In the genomic region with DNA sequence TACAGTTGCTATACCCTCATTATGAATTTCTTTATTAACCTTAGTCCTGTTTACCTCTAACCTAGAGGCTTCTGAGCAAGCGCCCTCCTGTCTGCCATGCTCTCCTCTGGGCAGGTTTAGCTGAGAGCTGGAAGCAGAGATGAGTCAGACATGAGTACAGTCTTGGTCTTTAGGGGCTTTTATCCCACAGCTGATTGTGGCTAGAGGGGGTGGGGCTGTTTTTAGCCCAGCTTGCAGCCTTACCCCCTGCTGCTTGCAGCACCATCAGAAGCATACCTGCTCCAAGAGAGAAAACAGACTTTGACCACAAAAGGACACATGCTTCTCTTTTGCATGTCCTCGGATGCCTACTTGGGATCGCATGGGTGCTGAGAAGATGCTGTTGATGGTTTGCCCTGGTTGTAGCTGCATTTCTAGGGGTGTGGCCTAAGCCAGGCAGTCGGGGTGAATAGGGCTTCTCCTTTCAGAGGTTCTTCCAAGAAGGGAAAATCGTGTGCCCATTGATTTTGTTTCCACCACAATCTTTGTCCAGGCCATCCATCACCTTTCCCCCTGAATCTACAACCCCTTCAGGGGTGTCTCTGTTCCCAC, we compare ENCODE assay signal across 11 cellular contexts.
DNase-seq lines count a peak whose midpoint lies in the region; ATAC-seq, FAIRE-seq and TF ChIP-seq lines count a peak whose summit lies in the region.
"Had no signal": no experiment of that assay in that cellular context is flagged by ENCODE, and none has a peak within 500 bp of the region (broad histone marks: within the 10 kb centered on the region; RNA-seq: fewer than 3 reads in every experiment).

No MANE protein-coding gene starts in this region.

- no peak overlapping the region for H3K27ac ChIP-seq in testis

- TF ChIP-seq CTCF in testis (IDR thresholded peaks at IDR 0.05) = no peak

- intact Hi-C loops in testis (cut with DNase I; ENCODE audit: low total_unique reads) = loop anchor here (10.0 kb wide), 1 partner anchor 146 kb away; no protein-coding TSS in a partner anchor

- peaks cover 10% of the 10 kb centered on the region for H3K4me1 ChIP-seq in testis

- no peak for TF ChIP-seq POLR2A in GM12891 (IDR thresholded peaks at IDR 0.05; ENCODE audit: low read depth, low read length)
- TF ChIP-seq POLR2A in GM18505 (IDR thresholded peaks at IDR 0.05; ENCODE audit: borderline replicate concordance, extremely low read depth, insufficient read depth, insufficient read length) = no peak
- no peak for TF ChIP-seq POLR2A in testis (IDR thresholded peaks at IDR 0.05)

- WGBS in testis, 2 donors = 88 to 90% methylated on average over 5 of the region's 5 CpGs

- ATAC-seq in HG02610 (IDR thresholded peaks at IDR 0.05; ENCODE audit: unreplicated experiment) (peak; percentile 62), GM18505 (IDR thresholded peaks at IDR 0.05; ENCODE audit: unreplicated experiment) (no peak)
- ATAC-seq: left cardiac atrium had no signal

- no peaks in the 10 kb centered on the region for H3K9me3 ChIP-seq in testis

- H3K36me3 ChIP-seq in testis (ENCODE audit: low read depth, missing control alignments) = no peaks in the 10 kb centered on the region

- DNase-seq in GM12891 (ENCODE audit: insufficient read length, low spot score) (no peak), glomerular visceral epithelial cell (ENCODE audit: extremely low spot score) (peak; percentile 70), NCI-H2227 (lab: John Stamatoyannopoulos, UW; ENCODE audit: unreplicated experiment) (no peak), RPMI8226 (no peak), testis (no peak)
- DNase-seq in activated CD8-positive, alpha-beta memory T cell treated with anti-CD3 and anti-CD28 coated beads, Interleukin-2, amount 50 U/mL, for 4 hours = peak; percentile 67
- DNase-seq: HCEC 1CT, left cardiac atrium, SW 1271 had no signal

- no peak overlapping the region for H3K4me3 ChIP-seq in testis

- no peaks in the 10 kb centered on the region for H3K27me3 ChIP-seq in testis

- FAIRE-seq in GM12891 (lab: Jason Lieb, UNC) = peak; percentile 40

TF ChIP-seq in GM12891, 5 proteins besides CTCF, POLR2A, EP300 and RAD21:
- TF ChIP-seq SPI1 (IDR thresholded peaks at IDR 0.05; ENCODE audit: low read depth, low read length) (no peak), PAX5 (IDR thresholded peaks at IDR 0.05; ENCODE audit: insufficient read depth, low read length, severe bottlenecking) (no peak), POLR2AphosphoS5 (IDR thresholded peaks at IDR 0.05; ENCODE audit: low read depth, low read length) (no peak), POU2F2 (IDR thresholded peaks at IDR 0.05; ENCODE audit: low read depth, low read length) (no peak), TAF1 (IDR thresholded peaks at IDR 0.05; ENCODE audit: low read depth, low read length) (no peak)

Comparison
In these comparisons a context has a peak if more than half of its experiments do, and no peak if none do; other contexts are left out.
1. DNase-seq: peak in activated CD8-positive, alpha-beta memory T cell treated with anti-CD3 and anti-CD28 coated beads, Interleukin-2, amount 50 U/mL, for 4 hours (single experiment) and glomerular visceral epithelial cell (single experiment); none in GM12891 (single experiment), NCI-H2227 (single experiment), RPMI8226 (single experiment) and testis (single experiment).